In the genomic region with DNA sequence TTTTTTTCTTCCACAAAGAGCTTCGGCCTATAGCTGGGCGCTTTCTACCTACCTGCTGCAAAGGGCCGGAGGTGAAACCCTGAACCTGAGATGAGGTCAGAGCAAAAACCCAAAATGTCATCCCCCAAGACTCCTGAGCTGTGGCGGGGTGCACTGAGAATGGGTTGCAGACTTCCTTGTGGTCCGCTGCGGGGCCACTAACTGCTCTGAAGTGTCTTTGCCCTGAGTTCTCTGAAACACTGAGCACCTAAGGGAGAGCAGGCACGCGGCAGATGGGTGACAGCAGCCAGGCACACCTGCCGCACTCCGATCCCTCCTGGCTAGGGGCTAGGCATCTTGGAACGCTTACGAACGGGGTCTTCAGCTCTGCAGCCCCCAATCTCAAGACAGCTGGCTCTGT, we compare ENCODE assay signal across 24 cellular contexts. TPM values are rescaled to one million over a fixed set of nuclear protein-coding genes. Genes with fewer than 3 reads are reported as not detected.
"Had no signal": no experiment of that assay in that cellular context is flagged by ENCODE, and none has a peak within 500 bp of the region (broad histone marks: within the 10 kb centered on the region; RNA-seq: fewer than 3 reads in every experiment).

No MANE protein-coding gene starts in this region.

- H3K27ac ChIP-seq: coronary artery, ovary, stomach, thoracic aorta, transverse colon had no signal

- H3K4me3 ChIP-seq: coronary artery, heart right ventricle, ovary, stomach, thoracic aorta, transverse colon had no signal

- DNase-seq: effector CD4-positive, alpha-beta T cell; endodermal cell; erythroblast; foreskin melanocyte; heart right ventricle; hypothalamus; naive thymus-derived CD8-positive, alpha-beta T cell; ovary; small intestine; stimulated activated CD4-positive, alpha-beta T cell treated with anti-CD3 and anti-CD28 coated beads, Interleukin-12 subunit alpha, Interleukin-12 subunit beta, amount 100 ng/mL, for 4 hours; stimulated activated naive CD4-positive, alpha-beta T cell; stomach; substantia nigra; transverse colon had no signal

- H3K27me3 ChIP-seq: ovary, transverse colon had no signal

- ATAC-seq: left lobe of liver; naive thymus-derived CD8-positive, alpha-beta T cell; right cardiac atrium had no signal

- H3K9me3 ChIP-seq: heart right ventricle, ovary, stomach, thoracic aorta, transverse colon had no signal

- H3K36me3 ChIP-seq: heart right ventricle, ovary, stomach, thoracic aorta, transverse colon had no signal

RNA-seq across cellular contexts. Expression of a gene that starts 29.3 kb away (rescaled TPM):
- total RNA-seq: dermis microvascular lymphatic vessel endothelial cell; endothelial cell of umbilical vein; left lobe of liver; naive thymus-derived CD8-positive, alpha-beta T cell had no signal
- polyA plus RNA-seq: endothelial cell of umbilical vein had no signal

RNA-seq across cellular contexts. Expression of a gene that starts 47.2 kb away (rescaled TPM):
- total RNA-seq: dermis microvascular lymphatic vessel endothelial cell; endothelial cell of umbilical vein; glomerular endothelial cell; mammary epithelial cell; mononuclear cell; naive thymus-derived CD8-positive, alpha-beta T cell; progenitor cell of endocrine pancreas; thoracic aorta had no signal
- polyA plus RNA-seq: endothelial cell of umbilical vein; mammary epithelial cell; naive thymus-derived CD8-positive, alpha-beta T cell had no signal
